Comparison of ENCODE assay signal across 23 cellular contexts in the genomic region with DNA sequence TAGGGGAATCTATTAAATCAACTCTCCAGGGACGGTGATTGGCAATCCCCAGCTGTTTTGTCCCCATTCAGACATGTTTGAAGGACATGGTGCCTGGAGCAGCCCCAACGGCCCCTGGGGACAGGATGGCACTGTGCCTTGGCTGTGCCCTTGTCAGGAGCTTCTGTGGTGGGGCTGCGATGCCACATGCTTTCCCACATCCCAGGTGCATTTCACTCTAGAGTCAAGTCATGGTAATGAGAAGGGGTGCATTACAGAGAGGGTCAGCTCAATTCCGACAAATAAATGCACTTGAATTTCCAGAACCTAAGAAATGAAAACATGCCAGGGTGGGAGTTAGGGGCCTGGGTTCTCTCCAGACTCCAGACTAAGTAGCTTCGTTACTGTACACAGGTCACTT.
DNase-seq lines count a peak whose midpoint lies in the region; ATAC-seq and TF ChIP-seq lines count a peak whose summit lies in the region.
"Had no signal": no experiment of that assay in that cellular context is flagged by ENCODE, and none has a peak within 500 bp of the region (broad histone marks: within the 10 kb centered on the region; RNA-seq: fewer than 3 reads in every experiment).

No MANE protein-coding gene starts in this region.

- H3K4me3 ChIP-seq in right atrium auricular region, result no peak overlapping the region
- no peak overlapping the region for H3K4me3 ChIP-seq in heart right ventricle
- no peak overlapping the region for H3K4me3 ChIP-seq in tibial artery
- H3K4me3 ChIP-seq: A549, GM12878 had no signal

- H3K27ac ChIP-seq in right atrium auricular region, result no peak overlapping the region
- H3K27ac ChIP-seq in heart right ventricle, result no peak overlapping the region
- H3K27ac ChIP-seq in tibial artery, result no peak overlapping the region
- H3K27ac ChIP-seq: 22Rv1, A549, HL-60 had no signal

- TF ChIP-seq CTCF in right atrium auricular region (IDR thresholded peaks at IDR 0.05), result no peak
- TF ChIP-seq CTCF in heart right ventricle (IDR thresholded peaks at IDR 0.05), result no peak
- no peak for TF ChIP-seq CTCF in tibial artery (IDR thresholded peaks at IDR 0.05)

- H3K9me3 ChIP-seq in right atrium auricular region (no peaks in the 10 kb centered on the region), heart right ventricle (no peaks in the 10 kb centered on the region), tibial artery (no peaks in the 10 kb centered on the region)
- H3K9me3 ChIP-seq: A549 had no signal

- 85 to 87% methylated on average over 5 of the region's 5 CpGs for WGBS in heart right ventricle, 2 donors

- H3K27me3 ChIP-seq in right atrium auricular region (no peaks in the 10 kb centered on the region), heart right ventricle (no peaks in the 10 kb centered on the region), tibial artery (no peaks in the 10 kb centered on the region)

- peak; percentile 1 for DNase-seq in NCI-H1092 treated with DMSO at 0.1 percent for 48 hours (lab: John Stamatoyannopoulos, UW)
- no peak for DNase-seq in NCI-H1092 (lab: John Stamatoyannopoulos, UW)
- peak; percentile 50 for DNase-seq in right atrium auricular region (ENCODE audit: low spot score)
- no peak for DNase-seq in heart right ventricle
- DNase-seq in NCI-H345 treated with DMSO at 0.1 percent for 48 hours (lab: John Stamatoyannopoulos, UW; ENCODE audit: unreplicated experiment), result peak; percentile 15
- DNase-seq in tibial artery, result no peak
- DNase-seq in SW480 (ENCODE audit: low spot score), result no peak
- DNase-seq: C1 segment of cervical spinal cord; CD4-positive, CD25-positive, alpha-beta regulatory T cell; CD8-positive, alpha-beta memory T cell; COR-L47; DMS 273 treated with DMSO at 0.1 percent for 48 hours; DMS53; DND-41; EL; GOT3; H7; HFFc6 had no signal

- H3K36me3 ChIP-seq in right atrium auricular region (no peaks in the 10 kb centered on the region), heart right ventricle (no peaks in the 10 kb centered on the region), tibial artery (no peaks in the 10 kb centered on the region)

- ATAC-seq in heart right ventricle, result no peak
- ATAC-seq: A549, GM12878, HCT116 had no signal

- H3K4me1 ChIP-seq in right atrium auricular region, result no peaks in the 10 kb centered on the region
- no peaks in the 10 kb centered on the region for H3K4me1 ChIP-seq in heart right ventricle
- no peaks in the 10 kb centered on the region for H3K4me1 ChIP-seq in tibial artery
- H3K4me1 ChIP-seq: A549 had no signal

- intact Hi-C loops in heart right ventricle (cut with DNase I) (loop anchor here in 1 of 10 donors (5.0 kb wide), 1 partner anchor 69 kb away; no protein-coding TSS in a partner anchor), tibial artery (cut with DNase I; ENCODE audit: low total_unique reads) (no loop called here)

Comparison
In these comparisons a context has a peak if more than half of its experiments do, and no peak if none do; other contexts are left out.
1. DNase-seq: peak in NCI-H1092 treated with DMSO at 0.1 percent for 48 hours (single experiment), right atrium auricular region (single experiment) and NCI-H345 treated with DMSO at 0.1 percent for 48 hours (single experiment); none in NCI-H1092 (single experiment), heart right ventricle (0 of 2), tibial artery (0 of 2) and SW480 (single experiment).